20 cellular contexts compared by ENCODE assay signal in the genomic region with DNA sequence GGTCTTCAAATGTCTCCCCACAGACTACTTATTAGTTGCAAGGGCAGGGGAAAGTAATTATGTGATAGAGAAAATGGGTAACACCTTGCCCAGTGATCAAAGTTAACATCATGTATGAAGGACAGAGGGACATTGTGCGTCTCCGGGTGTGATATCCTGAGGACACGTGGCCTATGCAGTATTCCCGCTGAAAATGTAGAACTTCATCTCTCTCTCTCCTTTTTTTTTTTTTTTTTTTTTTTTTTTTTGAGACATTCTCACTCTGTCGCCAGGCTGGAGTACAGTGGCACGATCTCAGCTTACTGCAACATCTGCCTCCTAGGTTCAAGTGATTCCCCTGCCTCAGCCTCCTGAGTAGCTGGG. TPM values are rescaled to one million over a fixed set of nuclear protein-coding genes. Genes with fewer than 3 reads are reported as not detected.
DNase-seq lines count a peak whose midpoint lies in the region; ATAC-seq and TF ChIP-seq lines count a peak whose summit lies in the region.
"Had no signal": no experiment of that assay in that cellular context is flagged by ENCODE, and none has a peak within 500 bp of the region (broad histone marks: within the 10 kb centered on the region; RNA-seq: fewer than 3 reads in every experiment).

No MANE protein-coding gene starts in this region.

- intact Hi-C loops in sciatic nerve (cut with DNase I) = no loop called here
- intact Hi-C loops in ovary (cut with DNase I) = no loop called here

- H3K4me1 ChIP-seq in endodermal cell (ENCODE audit: control insufficient read depth, insufficient read depth, low read length) (peaks cover 7% of the 10 kb centered on the region), ovary (ENCODE audit: insufficient read depth) (no peaks in the 10 kb centered on the region)
- H3K4me1 ChIP-seq: BE2C; BLaER1 treated with 17β-estradiol and CSF1 and Interleukin-3, amounts not matched to agents 10 nM and 100 nM had no signal

- H3K36me3 ChIP-seq in endodermal cell (ENCODE audit: control insufficient read depth, insufficient read depth, low read length) (no peaks in the 10 kb centered on the region), ovary (no peaks in the 10 kb centered on the region)
- H3K36me3 ChIP-seq: BE2C; BLaER1 treated with 17β-estradiol and CSF1 and Interleukin-3, amounts not matched to agents 10 nM and 100 nM had no signal

- no peaks in the 10 kb centered on the region for H3K9me3 Mint-ChIP-seq in endodermal cell
- H3K9me3 Mint-ChIP-seq: CD4-positive, alpha-beta T cell; CD8-positive, alpha-beta memory T cell; H9; HFFc6 had no signal

- H3K4me1 Mint-ChIP-seq in endodermal cell = peaks cover 19% of the 10 kb centered on the region
- H3K4me1 Mint-ChIP-seq: CD14-positive monocyte; CD8-positive, alpha-beta memory T cell had no signal

- peak; percentile 86 for DNase-seq in NCI-H2171 treated with DMSO at 0.1 percent for 48 hours (lab: John Stamatoyannopoulos, UW)
- peak; percentile 7 for DNase-seq in endodermal cell
- peak; percentile 25 for DNase-seq in sciatic nerve (ENCODE audit: low spot score)
- DNase-seq in GOT3 (lab: John Stamatoyannopoulos, UW) = no peak
- DNase-seq in UCSD-AML1 (lab: John Stamatoyannopoulos, UW; ENCODE audit: unreplicated experiment) = no peak
- DNase-seq in ovary = no peak
- DNase-seq: BE2C; CD4-positive, alpha-beta T cell; CD8-positive, alpha-beta memory T cell; DMS 273 treated with DMSO at 0.1 percent for 48 hours; DMS79; EL; GDM1; GM23248; H9; HFFc6 had no signal

- no peak overlapping the region for H3K27ac Mint-ChIP-seq in endodermal cell
- H3K27ac Mint-ChIP-seq: CD14-positive monocyte; CD4-positive, alpha-beta T cell; H9; HFFc6 had no signal

- no peaks in the 10 kb centered on the region for H3K27me3 ChIP-seq in endodermal cell (ENCODE audit: control insufficient read depth, insufficient read depth, low read length, poor library complexity, severe bottlenecking)
- H3K27me3 ChIP-seq in ovary = no peaks in the 10 kb centered on the region
- H3K27me3 ChIP-seq: BE2C; BLaER1 treated with 17β-estradiol and CSF1 and Interleukin-3, amounts not matched to agents 10 nM and 100 nM had no signal

- H3K4me3 ChIP-seq in endodermal cell (ENCODE audit: low read length) (no peak overlapping the region), ovary (no peak overlapping the region)
- H3K4me3 ChIP-seq: BLaER1 treated with 17β-estradiol and CSF1 and Interleukin-3, amounts not matched to agents 10 nM and 100 nM; GM12878; GM23248 had no signal

- H3K4me3 Mint-ChIP-seq in endodermal cell = no peak overlapping the region
- H3K4me3 Mint-ChIP-seq: CD14-positive monocyte; CD4-positive, alpha-beta T cell; CD8-positive, alpha-beta memory T cell; H9; HFFc6 had no signal

- H3K27me3 Mint-ChIP-seq in endodermal cell (ENCODE audit: insufficient read depth) = peaks cover 20% of the 10 kb centered on the region

- TF ChIP-seq CTCF in endodermal cell (conservative IDR thresholded peaks at IDR 0.05) = no peak
- no peak for TF ChIP-seq CTCF in ovary (IDR thresholded peaks at IDR 0.05)

- H3K27ac ChIP-seq in endodermal cell (ENCODE audit: low read depth, low read length) (no peak overlapping the region), ovary (no peak overlapping the region)
- H3K27ac ChIP-seq: BLaER1 treated with 17β-estradiol and CSF1 and Interleukin-3, amounts not matched to agents 10 nM and 100 nM; GM23248 had no signal

- no peak for TF ChIP-seq EP300 in ovary (IDR thresholded peaks at IDR 0.05)

- WGBS in endodermal cell (ENCODE audit: insufficient coverage in 1 of 2, insufficient read length in 1 of 2), 2 experiments = 86 to 93% methylated on average over 1 to 6 of the region's 6 CpGs
- 93 to 96% (median 94%) methylated on average over 6 of the region's 6 CpGs for WGBS in ovary, 3 donors

- no peak overlapping the region for H3K9ac ChIP-seq in endodermal cell (ENCODE audit: extremely low read depth, low read length, poor library complexity, severe bottlenecking)
- H3K9ac ChIP-seq: BLaER1 treated with 17β-estradiol and CSF1 and Interleukin-3, amounts not matched to agents 10 nM and 100 nM; GM23248 had no signal

- no peak for TF ChIP-seq POLR2A in ovary (IDR thresholded peaks at IDR 0.05)

- ATAC-seq in sciatic nerve = no peak
- ATAC-seq: GM12878, HCT116 had no signal

- H3K9me3 ChIP-seq in endodermal cell (ENCODE audit: control insufficient read depth, low read length) = no peaks in the 10 kb centered on the region
- H3K9me3 ChIP-seq in ovary = no peaks in the 10 kb centered on the region
- H3K9me3 ChIP-seq: BE2C; BLaER1 treated with 17β-estradiol and CSF1 and Interleukin-3, amounts not matched to agents 10 nM and 100 nM had no signal

- H3K36me3 Mint-ChIP-seq in endodermal cell (ENCODE audit: low read depth) = no peaks in the 10 kb centered on the region
- H3K36me3 Mint-ChIP-seq: CD14-positive monocyte had no signal

RNA-seq across cellular contexts. Expression of gene CUEDC1, which starts 7.9 kb away (rescaled TPM):
- 10 to 100 TPM; 11.0 to 18.7 TPM for total RNA-seq in endodermal cell
- polyA plus RNA-seq in endodermal cell (2013, experiment 1 of 2) = 43.5 TPM
- polyA plus RNA-seq in endodermal cell (2013, experiment 2 of 2) = 39.6 TPM
- total RNA-seq in sciatic nerve = 44.3 TPM
- total RNA-seq in ovary = 10 to 100 TPM in 6 of 7 donors, 1 to 10 TPM in 1; 6.7 to 30.2 (median 22.9) TPM
- 10 to 100 TPM; 14.2 to 18.6 TPM for polyA plus RNA-seq in ovary
- polyA plus RNA-seq: CD8-positive, alpha-beta memory T cell had no signal

RNA-seq across cellular contexts. Expression of gene VEZF1, which starts 24.9 kb away (rescaled TPM):
- total RNA-seq in endodermal cell = 10 to 100 TPM; 50.3 to 59.3 TPM
- 143 TPM for polyA plus RNA-seq in endodermal cell (2013, experiment 1 of 2)
- 140 TPM for polyA plus RNA-seq in endodermal cell (2013, experiment 2 of 2)
- total RNA-seq in sciatic nerve = 73.8 TPM
- total RNA-seq in ovary = 10 to 100 TPM; 58.6 to 83.5 (median 72.4) TPM
- 10 to 100 TPM; 31.6 to 70.2 TPM for polyA plus RNA-seq in ovary

RNA-seq across cellular contexts. Expression of gene SRSF1, which starts 43.9 kb away (rescaled TPM):
- 100 to 1,000 TPM; 339 to 361 TPM for total RNA-seq in endodermal cell
- polyA plus RNA-seq in endodermal cell (2013, experiment 1 of 2) = 250 TPM
- 209 TPM for polyA plus RNA-seq in endodermal cell (2013, experiment 2 of 2)
- total RNA-seq in sciatic nerve = 169 TPM
- total RNA-seq in ovary = 100 to 1,000 TPM in 6 of 7 donors, 10 to 100 TPM in 1; 89.8 to 184 (median 159) TPM
- polyA plus RNA-seq in ovary = 100 to 1,000 TPM in 1 of 2 donors, 10 to 100 TPM in 1; 77.8 to 157 TPM

Comparison
In these comparisons a context has a peak if more than half of its experiments do, and no peak if none do; other contexts are left out.
1. DNase-seq: peak in NCI-H2171 treated with DMSO at 0.1 percent for 48 hours (single experiment), endodermal cell (single experiment) and sciatic nerve (single experiment); none in GOT3 (single experiment), UCSD-AML1 (single experiment) and ovary (0 of 5).